In the genomic region with DNA sequence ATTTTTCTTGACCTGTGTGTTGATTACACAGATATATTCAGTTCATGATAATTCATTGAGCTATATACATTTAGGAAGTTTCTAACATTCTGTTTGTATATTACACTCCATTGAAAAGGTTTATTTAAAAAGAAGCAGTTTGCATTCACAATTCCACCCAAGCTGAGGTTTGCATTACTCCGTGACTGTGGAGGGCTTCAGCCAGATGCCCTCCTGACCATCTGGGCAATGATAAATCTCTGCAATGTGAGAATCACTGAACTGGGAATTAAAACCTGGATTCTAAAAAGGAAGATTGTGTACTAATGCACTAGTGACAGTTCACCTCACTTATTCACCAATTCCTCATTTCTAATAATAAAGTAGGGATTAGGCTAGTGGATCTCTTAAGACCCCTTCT, we compare ENCODE assay signal across 29 cellular contexts. TPM values are rescaled to one million over a fixed set of nuclear protein-coding genes. Genes with fewer than 3 reads are reported as not detected.
"Had no signal": no experiment of that assay in that cellular context is flagged by ENCODE, and none has a peak within 500 bp of the region (broad histone marks: within the 10 kb centered on the region; RNA-seq: fewer than 3 reads in every experiment).

No MANE protein-coding gene starts in this region.

- DNase-seq: heart left ventricle; islet precursor cell; left ventricle myocardium superior; mesendoderm; naive B cell; natural killer cell; nucleus accumbens; pancreas; posterior cingulate gyrus; retina; right cardiac atrium; sigmoid colon; spleen; stimulated activated CD4-positive, alpha-beta T cell treated with anti-CD3 and anti-CD28 coated beads, Interleukin-4, amount 100 ng/mL, for 24 hours; stimulated activated naive CD4-positive, alpha-beta T cell; tibial artery; trophoblast cell; upper lobe of right lung had no signal

- H3K4me1 ChIP-seq: heart left ventricle, pancreas, prostate gland, sigmoid colon, spleen, suprapubic skin, tibial artery, upper lobe of right lung had no signal

- H3K36me3 Mint-ChIP-seq: mesothelial cell of epicardium; naive B cell; natural killer cell; stimulated activated effector memory CD8-positive, alpha-beta T cell treated with anti-CD3 and anti-CD28 coated beads, Interleukin-12 subunit alpha, Interleukin-12 subunit beta, amount 100 ng/mL, for 72 hours had no signal

- H3K27ac ChIP-seq: heart left ventricle, prostate gland, sigmoid colon, spleen, suprapubic skin, thoracic aorta, tibial artery, upper lobe of right lung had no signal

- H3K4me3 ChIP-seq: heart left ventricle, lung, pancreas, prostate gland, sigmoid colon, spleen, suprapubic skin, thoracic aorta, tibial artery, upper lobe of right lung had no signal

- H3K27me3 ChIP-seq: heart left ventricle, pancreas, sigmoid colon, spleen, suprapubic skin, tibial artery, upper lobe of right lung had no signal

- H3K4me3 Mint-ChIP-seq: mesothelial cell of epicardium; naive B cell; natural killer cell; stimulated activated effector memory CD8-positive, alpha-beta T cell treated with anti-CD3 and anti-CD28 coated beads, Interleukin-12 subunit alpha, Interleukin-12 subunit beta, amount 100 ng/mL, for 72 hours; stimulated activated naive CD8-positive, alpha-beta T cell treated with anti-CD3 and anti-CD28 coated beads, Interleukin-15, Interleukin-2, amounts not matched to agents 100 ng/mL and 50 ng/mL, for 24 hours had no signal

- H3K9me3 ChIP-seq: pancreas, prostate gland, upper lobe of right lung had no signal

- H3K9me3 Mint-ChIP-seq: stimulated activated effector memory CD8-positive, alpha-beta T cell treated with anti-CD3 and anti-CD28 coated beads, Interleukin-12 subunit alpha, Interleukin-12 subunit beta, amount 100 ng/mL, for 72 hours had no signal

- H3K4me1 Mint-ChIP-seq: mesothelial cell of epicardium; naive B cell; natural killer cell; stimulated activated effector memory CD8-positive, alpha-beta T cell treated with anti-CD3 and anti-CD28 coated beads, Interleukin-12 subunit alpha, Interleukin-12 subunit beta, amount 100 ng/mL, for 72 hours had no signal

- H3K36me3 ChIP-seq: heart left ventricle, pancreas, prostate gland, sigmoid colon, spleen, suprapubic skin, thoracic aorta, tibial artery, upper lobe of right lung had no signal

- H3K27ac Mint-ChIP-seq: mesothelial cell of epicardium; naive B cell; natural killer cell; stimulated activated effector memory CD8-positive, alpha-beta T cell treated with anti-CD3 and anti-CD28 coated beads, Interleukin-12 subunit alpha, Interleukin-12 subunit beta, amount 100 ng/mL, for 72 hours; stimulated activated naive CD8-positive, alpha-beta T cell treated with anti-CD3 and anti-CD28 coated beads, Interleukin-15, Interleukin-2, amounts not matched to agents 100 ng/mL and 50 ng/mL, for 24 hours had no signal

- H3K27me3 Mint-ChIP-seq: stimulated activated naive CD8-positive, alpha-beta T cell treated with anti-CD3 and anti-CD28 coated beads, Interleukin-15, Interleukin-2, amounts not matched to agents 100 ng/mL and 50 ng/mL, for 24 hours had no signal

RNA-seq across cellular contexts. Expression of a gene that starts 36.4 kb away (rescaled TPM):
- total RNA-seq: kidney epithelial cell, left ventricle myocardium superior, mesothelial cell of epicardium, mononuclear cell, natural killer cell, osteoblast, prostate gland, right cardiac atrium, sigmoid colon, spleen had no signal
- polyA plus RNA-seq: neural cell, spleen had no signal
